ENCODE assay signal across 19 cellular contexts in the genomic region with DNA sequence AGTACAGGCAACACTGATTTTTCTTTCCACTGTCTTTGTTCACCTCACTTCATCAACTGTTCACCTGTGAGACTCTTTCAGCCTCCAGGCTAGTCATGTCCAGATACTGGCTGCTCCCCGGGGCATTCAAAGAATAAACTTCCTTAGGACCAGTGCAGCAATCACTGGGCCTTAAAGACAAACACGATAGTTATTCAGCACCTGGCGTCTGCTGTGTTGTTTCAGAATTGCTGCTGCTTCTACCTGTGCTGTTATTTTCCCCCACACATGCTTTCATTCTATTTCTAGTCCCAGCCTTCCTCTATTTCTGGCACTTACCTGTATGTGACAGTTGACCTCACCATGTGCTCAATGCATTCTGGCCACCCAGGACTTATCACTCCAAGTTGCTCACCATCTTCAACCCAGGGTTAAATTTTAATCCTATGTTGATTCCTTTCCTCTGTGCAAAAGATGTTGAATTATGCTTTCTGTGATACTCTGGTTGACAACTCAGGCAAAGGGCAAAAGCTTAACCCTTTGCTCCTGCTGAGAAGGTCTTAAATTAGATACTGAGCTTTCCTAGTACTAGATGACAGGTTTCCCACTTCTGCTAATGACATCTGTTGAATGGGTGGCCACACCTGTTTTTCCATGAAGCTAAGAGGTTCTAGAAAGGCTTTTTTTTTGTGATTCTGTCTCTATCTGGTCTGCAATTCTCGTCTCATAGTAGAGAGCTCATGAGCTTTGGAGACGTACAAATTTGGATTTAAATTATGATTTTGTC.
DNase-seq lines count a peak whose midpoint lies in the region; ATAC-seq lines count a peak whose summit lies in the region.
"Had no signal": no experiment of that assay in that cellular context is flagged by ENCODE, and none has a peak within 500 bp of the region (broad histone marks: within the 10 kb centered on the region; RNA-seq: fewer than 3 reads in every experiment).

No MANE protein-coding gene starts in this region.

- ATAC-seq in GM18498 (IDR thresholded peaks at IDR 0.05; ENCODE audit: unreplicated experiment), result peak; percentile 68
- peak; percentile 89 for ATAC-seq in GM21526 (IDR thresholded peaks at IDR 0.05; ENCODE audit: low FRiP score, unreplicated experiment)
- ATAC-seq in HG03159 (IDR thresholded peaks at IDR 0.05; ENCODE audit: unreplicated experiment), result peak; percentile 60
- no peak for ATAC-seq in HG02938 (IDR thresholded peaks at IDR 0.05; ENCODE audit: unreplicated experiment)
- ATAC-seq: T-cell had no signal

- DNase-seq in RPMI8226 (peak; percentile 74), inferior parietal cortex (ENCODE audit: extremely low spot score) (no peak), NCI-H2227 (lab: John Stamatoyannopoulos, UW; ENCODE audit: unreplicated experiment) (no peak), DMS114 treated with DMSO at 0.1 percent for 48 hours (lab: John Stamatoyannopoulos, UW; ENCODE audit: unreplicated experiment) (no peak)
- DNase-seq: activated CD4-positive, alpha-beta T cell treated with anti-CD3 and anti-CD28 coated beads, Interleukin-2, amount 10 ng/mL, durations not matched to agents 24 days and 14 days; activated naive CD8-positive, alpha-beta T cell treated with anti-CD3 and anti-CD28 coated beads for 36 hours; activated T-cell treated with anti-CD3 and anti-CD28 coated beads, Interleukin-2, amount 50 U/mL, for 1 hour; effector CD8-positive, alpha-beta T cell; H9; IMR-90; NCI-H1048; NCI-H446 treated with DMSO at 0.1 percent for 48 hours; Peyer's patch; substantia nigra; T-cell had no signal
